23 cellular contexts compared by ENCODE assay signal in genomic region chr4:56859841-56860240, GRCh38. TPM values are rescaled to one million over a fixed set of nuclear protein-coding genes. Genes with fewer than 3 reads are reported as not detected.
DNase-seq lines count a peak whose midpoint lies in the region; ATAC-seq and TF ChIP-seq lines count a peak whose summit lies in the region.
"Had no signal": no experiment of that assay in that cellular context is flagged by ENCODE, and none has a peak within 500 bp of the region (broad histone marks: within the 10 kb centered on the region; RNA-seq: fewer than 3 reads in every experiment).

No MANE protein-coding gene starts in this region.

- H3K9me3 ChIP-seq in lower lobe of right lung = no peaks in the 10 kb centered on the region
- H3K9me3 ChIP-seq: esophagus muscularis mucosa, Peyer's patch, right lobe of liver had no signal

- no peaks in the 10 kb centered on the region for H3K9me3 Mint-ChIP-seq in osteocyte (ENCODE audit: unreplicated experiment)
- H3K9me3 Mint-ChIP-seq in activated naive CD4-positive, alpha-beta T cell treated with anti-CD3 and anti-CD28 coated beads, Interleukin-2, amount 10 ng/mL, durations not matched to agents 7 days and 5 days = no peaks in the 10 kb centered on the region
- H3K9me3 Mint-ChIP-seq: activated naive CD8-positive, alpha-beta T cell treated with anti-CD3 and anti-CD28 coated beads for 36 hours; activated T-cell treated with anti-CD3 and anti-CD28 coated beads, Interleukin-2, amount 50 U/mL, for 24 hours had no signal

- H3K27ac Mint-ChIP-seq in osteocyte (ENCODE audit: unreplicated experiment) = no peak overlapping the region
- H3K27ac Mint-ChIP-seq in activated naive CD4-positive, alpha-beta T cell treated with anti-CD3 and anti-CD28 coated beads, Interleukin-2, amount 10 ng/mL, durations not matched to agents 7 days and 5 days = no peak overlapping the region
- H3K27ac Mint-ChIP-seq: activated naive CD8-positive, alpha-beta T cell treated with anti-CD3 and anti-CD28 coated beads for 36 hours; activated T-cell treated with anti-CD3 and anti-CD28 coated beads, Interleukin-2, amount 50 U/mL, for 24 hours had no signal

- TF ChIP-seq CTCF in osteocyte (IDR thresholded peaks at IDR 0.05) (no peak), lower lobe of right lung (IDR thresholded peaks at IDR 0.05) (no peak)

- DNase-seq in osteocyte (ENCODE audit: extremely low spot score, unreplicated experiment) = no peak
- DNase-seq in activated naive CD4-positive, alpha-beta T cell treated with anti-CD3 and anti-CD28 coated beads, Interleukin-2, amount 10 ng/mL, durations not matched to agents 7 days and 5 days = no peak
- DNase-seq in lower lobe of right lung = no peak
- DNase-seq in stimulated activated naive CD8-positive, alpha-beta T cell treated with anti-CD3 and anti-CD28 coated beads, Interleukin-15, Interleukin-2, amounts not matched to agents 100 U/mL and 50 U/mL, for 24 hours = no peak
- DNase-seq: activated CD4-positive, alpha-beta T cell treated with anti-CD3 and anti-CD28 coated beads, Interleukin-2, amount 50 U/mL, for 1 hour; activated naive CD8-positive, alpha-beta T cell treated with anti-CD3 and anti-CD28 coated beads for 36 hours; activated T-cell treated with anti-CD3 and anti-CD28 coated beads, Interleukin-2, amount 50 U/mL, for 24 hours; Calu3; NCI-H2107; occipital lobe; Peyer's patch; right lobe of liver; stimulated activated CD4-positive, alpha-beta T cell treated with anti-CD3 and anti-CD28 coated beads, Interleukin-1b, Interleukin-23, amount 100 ng/mL, for 48 hours; substantia nigra had no signal

- CTCF ChIA-PET in activated naive CD4-positive, alpha-beta T cell treated with anti-CD3 and anti-CD28 coated beads, Interleukin-2, amount 10 ng/mL, durations not matched to agents 7 days and 5 days (lab: Charles Lee) = interaction anchor here (0.8 kb wide), 1 partner anchor 23 kb away, joined by 3 read pairs; no protein-coding TSS in a partner anchor

- H3K27ac ChIP-seq in lower lobe of right lung = no peak overlapping the region
- H3K27ac ChIP-seq: esophagus muscularis mucosa, hepatocyte, Peyer's patch, right lobe of liver had no signal

- H3K36me3 Mint-ChIP-seq in osteocyte (ENCODE audit: unreplicated experiment) = no peaks in the 10 kb centered on the region
- H3K36me3 Mint-ChIP-seq in activated naive CD4-positive, alpha-beta T cell treated with anti-CD3 and anti-CD28 coated beads, Interleukin-2, amount 10 ng/mL, durations not matched to agents 7 days and 5 days = no peaks in the 10 kb centered on the region
- H3K36me3 Mint-ChIP-seq: activated naive CD8-positive, alpha-beta T cell treated with anti-CD3 and anti-CD28 coated beads for 36 hours had no signal

- ATAC-seq in GM18511 (IDR thresholded peaks at IDR 0.05; ENCODE audit: unreplicated experiment) (peak; percentile 58), GM21390 (IDR thresholded peaks at IDR 0.05; ENCODE audit: unreplicated experiment) (peak; percentile 75), HG02885 (IDR thresholded peaks at IDR 0.05; ENCODE audit: poor library complexity, unreplicated experiment) (peak; percentile 73), HG03558 (IDR thresholded peaks at IDR 0.05; ENCODE audit: extremely low read depth, unreplicated experiment) (peak; percentile 31), lower lobe of right lung (no peak)
- ATAC-seq in stimulated activated naive CD8-positive, alpha-beta T cell treated with anti-CD3 and anti-CD28 coated beads, Interleukin-15, Interleukin-2, amounts not matched to agents 100 U/mL and 50 U/mL, for 24 hours = no peak
- ATAC-seq: HepG2, right lobe of liver, SK-N-SH treated with all-trans-retinoic acid at 6 μM for 48 hours had no signal

- H3K4me1 ChIP-seq in lower lobe of right lung = no peaks in the 10 kb centered on the region
- H3K4me1 ChIP-seq: Peyer's patch, right lobe of liver had no signal

- H3K4me3 Mint-ChIP-seq in osteocyte (ENCODE audit: unreplicated experiment) = no peak overlapping the region
- H3K4me3 Mint-ChIP-seq in activated naive CD4-positive, alpha-beta T cell treated with anti-CD3 and anti-CD28 coated beads, Interleukin-2, amount 10 ng/mL, durations not matched to agents 7 days and 5 days = no peak overlapping the region
- H3K4me3 Mint-ChIP-seq: activated naive CD8-positive, alpha-beta T cell treated with anti-CD3 and anti-CD28 coated beads for 36 hours; activated T-cell treated with anti-CD3 and anti-CD28 coated beads, Interleukin-2, amount 50 U/mL, for 24 hours had no signal

- H3K36me3 ChIP-seq in lower lobe of right lung = no peaks in the 10 kb centered on the region
- H3K36me3 ChIP-seq: esophagus muscularis mucosa, Peyer's patch, right lobe of liver had no signal

- peaks cover 20% of the 10 kb centered on the region for H3K27me3 Mint-ChIP-seq in osteocyte (ENCODE audit: unreplicated experiment)
- H3K27me3 Mint-ChIP-seq in activated naive CD4-positive, alpha-beta T cell treated with anti-CD3 and anti-CD28 coated beads, Interleukin-2, amount 10 ng/mL, durations not matched to agents 7 days and 5 days = peaks cover 10% of the 10 kb centered on the region
- H3K27me3 Mint-ChIP-seq: activated naive CD8-positive, alpha-beta T cell treated with anti-CD3 and anti-CD28 coated beads for 36 hours; activated T-cell treated with anti-CD3 and anti-CD28 coated beads, Interleukin-2, amount 50 U/mL, for 24 hours had no signal

- no peaks in the 10 kb centered on the region for H3K27me3 ChIP-seq in lower lobe of right lung (ENCODE audit: low read depth)
- H3K27me3 ChIP-seq: hepatocyte, Peyer's patch, right lobe of liver had no signal

- intact Hi-C loops in lower lobe of right lung (cut with DNase I) = no loop called here

- no peaks in the 10 kb centered on the region for H3K4me1 Mint-ChIP-seq in osteocyte (ENCODE audit: unreplicated experiment)
- H3K4me1 Mint-ChIP-seq in activated naive CD4-positive, alpha-beta T cell treated with anti-CD3 and anti-CD28 coated beads, Interleukin-2, amount 10 ng/mL, durations not matched to agents 7 days and 5 days = no peaks in the 10 kb centered on the region

- no peak overlapping the region for H3K4me3 ChIP-seq in lower lobe of right lung
- H3K4me3 ChIP-seq: esophagus muscularis mucosa, hepatocyte, Peyer's patch, right lobe of liver had no signal

RNA-seq across cellular contexts. Expression of gene SPINK2, which starts 38.3 kb away (rescaled TPM):
- total RNA-seq in osteocyte (not detected in 2 replicates), lower lobe of right lung (not detected)
- total RNA-seq: bronchial epithelial cell, Calu3, esophagus muscularis mucosa, hepatocyte, HepG2, occipital lobe, Peyer's patch, right lobe of liver had no signal

RNA-seq across cellular contexts. Expression of gene REST, which starts 47.9 kb away (rescaled TPM):
- total RNA-seq in osteocyte (55.5 and 61.1 TPM in 2 replicates), lower lobe of right lung (39.5 TPM)

Comparison
In these comparisons a context has a peak if more than half of its experiments do, and no peak if none do; other contexts are left out.
1. ATAC-seq: peak in GM18511 (single experiment), GM21390 (single experiment), HG02885 (single experiment) and HG03558 (single experiment); none in lower lobe of right lung (0 of 2) and stimulated activated naive CD8-positive, alpha-beta T cell treated with anti-CD3 and anti-CD28 coated beads, Interleukin-15, Interleukin-2, amounts not matched to agents 100 U/mL and 50 U/mL, for 24 hours (single experiment).